1 cellular context compared by ENCODE assay signal in the genomic region with DNA sequence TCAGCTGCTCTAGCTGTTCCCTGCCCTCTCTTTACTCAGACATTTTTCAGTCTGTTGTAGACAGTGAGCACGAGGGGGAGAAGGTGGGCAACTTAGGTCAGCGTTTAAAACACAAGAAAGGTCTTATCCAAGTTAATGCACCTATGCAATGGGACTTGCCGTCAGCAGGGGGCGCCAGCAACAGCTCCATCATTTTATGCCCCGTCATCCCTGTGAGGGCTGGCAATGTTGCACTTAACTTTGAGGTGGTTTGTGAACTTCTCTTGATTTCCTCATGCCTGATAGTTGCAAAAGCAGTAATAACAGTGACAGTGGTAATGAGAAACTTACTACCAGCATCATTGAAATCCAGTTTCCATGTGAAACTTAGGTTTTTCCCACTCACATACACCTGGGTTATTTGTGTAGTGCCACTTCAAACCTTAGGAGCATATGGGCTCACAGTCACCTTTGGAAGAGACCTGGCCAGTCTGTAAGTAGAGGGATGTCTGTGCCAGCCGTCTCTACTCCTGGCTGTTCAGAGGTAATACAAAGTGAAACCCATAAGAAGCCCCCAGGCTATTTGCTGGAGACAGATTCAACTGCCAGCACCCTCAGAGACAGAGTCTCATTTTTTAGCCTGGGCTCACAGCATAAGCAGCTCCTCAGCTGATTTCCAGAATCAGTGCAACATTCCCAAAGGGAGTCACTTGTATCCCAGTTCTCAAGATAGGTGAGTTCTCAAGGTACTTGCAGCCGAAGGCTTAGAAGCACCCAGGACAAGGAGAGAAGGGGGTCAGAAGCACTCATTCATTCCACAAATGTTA.
TF ChIP-seq lines count a peak whose summit lies in the region.

No MANE protein-coding gene starts in this region.

TF ChIP-seq in HepG2, 621 proteins besides CTCF, POLR2A, EP300 and RAD21 (continued from another document and continues in another):
- TF ChIP-seq, protein P1, sequence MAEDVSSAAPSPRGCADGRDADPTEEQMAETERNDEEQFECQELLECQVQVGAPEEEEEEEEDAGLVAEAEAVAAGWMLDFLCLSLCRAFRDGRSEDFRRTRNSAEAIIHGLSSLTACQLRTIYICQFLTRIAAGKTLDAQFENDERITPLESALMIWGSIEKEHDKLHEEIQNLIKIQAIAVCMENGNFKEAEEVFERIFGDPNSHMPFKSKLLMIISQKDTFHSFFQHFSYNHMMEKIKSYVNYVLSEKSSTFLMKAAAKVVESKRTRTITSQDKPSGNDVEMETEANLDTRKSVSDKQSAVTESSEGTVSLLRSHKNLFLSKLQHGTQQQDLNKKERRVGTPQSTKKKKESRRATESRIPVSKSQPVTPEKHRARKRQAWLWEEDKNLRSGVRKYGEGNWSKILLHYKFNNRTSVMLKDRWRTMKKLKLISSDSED (CRISPR knock-in tag; IDR thresholded peaks at IDR 0.05): no peak
- TF ChIP-seq SPEN (CRISPR knock-in tag; IDR thresholded peaks at IDR 0.05; ENCODE audit: low read depth) (no peak), NR2F6 (IDR thresholded peaks at IDR 0.05) (no peak), NR2F6 (CRISPR knock-in tag; IDR thresholded peaks at IDR 0.05) (0 out of 2 replicates have a peak, but pooled peaks have one; percentile 23), HMG20B (CRISPR knock-in tag; conservative IDR thresholded peaks at IDR 0.05) (no peak), NCOA1 (CRISPR knock-in tag; IDR thresholded peaks at IDR 0.05) (peak; percentile 71; the same call in 1 of the 2 replicates), ZNF331 (CRISPR knock-in tag; IDR thresholded peaks at IDR 0.05) (peak; percentile 57; the same call in 1 of the 2 replicates), PCBP1 (IDR thresholded peaks at IDR 0.05; ENCODE audit: borderline replicate concordance, low read depth, low read length) (no peak), RORA (CRISPR knock-in tag; IDR thresholded peaks at IDR 0.05) (no peak), ZNF383 (CRISPR knock-in tag; IDR thresholded peaks at IDR 0.05; ENCODE audit: borderline replicate concordance) (no peak), ZNF143 (CRISPR knock-in tag; IDR thresholded peaks at IDR 0.05) (peak; percentile 17; the same call in 1 of the 2 replicates), ERF (CRISPR knock-in tag; IDR thresholded peaks at IDR 0.05) (0 out of 2 replicates have a peak, but pooled peaks have one; percentile 49), KDM1A (CRISPR knock-in tag; IDR thresholded peaks at IDR 0.05) (peak; percentile 79; the same call in 1 of the 2 replicates), HES4 (CRISPR knock-in tag; IDR thresholded peaks at IDR 0.05; ENCODE audit: borderline replicate concordance) (no peak), KAT8 (CRISPR knock-in tag; IDR thresholded peaks at IDR 0.05) (no peak), ZFP82 (CRISPR knock-in tag; IDR thresholded peaks at IDR 0.05; ENCODE audit: borderline replicate concordance) (no peak), ZNF264 (CRISPR knock-in tag; IDR thresholded peaks at IDR 0.05) (no peak), SMC3 (IDR thresholded peaks at IDR 0.05; ENCODE audit: low read length) (peak; percentile 97), RBAK (CRISPR knock-in tag; IDR thresholded peaks at IDR 0.05) (no peak), XRCC5 (optimal IDR thresholded peaks at IDR 0.05; ENCODE audit: low read length) (peak; percentile 93), ZNF775 (CRISPR knock-in tag; IDR thresholded peaks at IDR 0.05; ENCODE audit: borderline replicate concordance) (no peak), KMT2B (CRISPR knock-in tag; IDR thresholded peaks at IDR 0.05) (0 out of 2 replicates have a peak, but pooled peaks have one; percentile 47), NCOA2 (CRISPR knock-in tag; IDR thresholded peaks at IDR 0.05) (no peak), ZNF30 (CRISPR knock-in tag; IDR thresholded peaks at IDR 0.05) (peak; percentile 61; the same call in 1 of the 2 replicates), NFIB (CRISPR knock-in tag; IDR thresholded peaks at IDR 0.05; ENCODE audit: borderline replicate concordance) (no peak), STAT5B (CRISPR knock-in tag; IDR thresholded peaks at IDR 0.05) (peak; percentile 73; the same call in 1 of the 2 replicates), ZNF337 (CRISPR knock-in tag; IDR thresholded peaks at IDR 0.05; ENCODE audit: borderline replicate concordance, low read depth) (peak; percentile 50; the same call in 1 of the 2 replicates), LCORL (IDR thresholded peaks at IDR 0.05) (no peak), LCORL (CRISPR knock-in tag; IDR thresholded peaks at IDR 0.05) (0 out of 2 replicates have a peak, but pooled peaks have one; percentile 57), HDAC2 (CRISPR knock-in tag; IDR thresholded peaks at IDR 0.05) (peak; percentile 71; the same call in 1 of the 2 replicates), HOXA5 (CRISPR knock-in tag; IDR thresholded peaks at IDR 0.05) (0 out of 2 replicates have a peak, but pooled peaks have one; percentile 70), PHF5A (CRISPR knock-in tag; IDR thresholded peaks at IDR 0.05; ENCODE audit: low read depth, unreplicated experiment) (no peak), POGZ (CRISPR knock-in tag; IDR thresholded peaks at IDR 0.05) (no peak), ZNF256 (CRISPR knock-in tag; conservative IDR thresholded peaks at IDR 0.05) (no peak), KLF15 (CRISPR knock-in tag; IDR thresholded peaks at IDR 0.05; ENCODE audit: borderline replicate concordance) (no peak), ZFYVE20 (CRISPR knock-in tag; IDR thresholded peaks at IDR 0.05; ENCODE audit: borderline replicate concordance, low read depth) (no peak), ZNF589 (CRISPR knock-in tag; conservative IDR thresholded peaks at IDR 0.05) (no peak)
- TF ChIP-seq, protein P2, sequence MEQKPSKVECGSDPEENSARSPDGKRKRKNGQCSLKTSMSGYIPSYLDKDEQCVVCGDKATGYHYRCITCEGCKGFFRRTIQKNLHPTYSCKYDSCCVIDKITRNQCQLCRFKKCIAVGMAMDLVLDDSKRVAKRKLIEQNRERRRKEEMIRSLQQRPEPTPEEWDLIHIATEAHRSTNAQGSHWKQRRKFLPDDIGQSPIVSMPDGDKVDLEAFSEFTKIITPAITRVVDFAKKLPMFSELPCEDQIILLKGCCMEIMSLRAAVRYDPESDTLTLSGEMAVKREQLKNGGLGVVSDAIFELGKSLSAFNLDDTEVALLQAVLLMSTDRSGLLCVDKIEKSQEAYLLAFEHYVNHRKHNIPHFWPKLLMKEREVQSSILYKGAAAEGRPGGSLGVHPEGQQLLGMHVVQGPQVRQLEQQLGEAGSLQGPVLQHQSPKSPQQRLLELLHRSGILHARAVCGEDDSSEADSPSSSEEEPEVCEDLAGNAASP (CRISPR knock-in tag; IDR thresholded peaks at IDR 0.05; ENCODE audit: borderline replicate concordance): 0 out of 2 replicates have a peak, but pooled peaks have one; percentile 48
- TF ChIP-seq, protein P3, sequence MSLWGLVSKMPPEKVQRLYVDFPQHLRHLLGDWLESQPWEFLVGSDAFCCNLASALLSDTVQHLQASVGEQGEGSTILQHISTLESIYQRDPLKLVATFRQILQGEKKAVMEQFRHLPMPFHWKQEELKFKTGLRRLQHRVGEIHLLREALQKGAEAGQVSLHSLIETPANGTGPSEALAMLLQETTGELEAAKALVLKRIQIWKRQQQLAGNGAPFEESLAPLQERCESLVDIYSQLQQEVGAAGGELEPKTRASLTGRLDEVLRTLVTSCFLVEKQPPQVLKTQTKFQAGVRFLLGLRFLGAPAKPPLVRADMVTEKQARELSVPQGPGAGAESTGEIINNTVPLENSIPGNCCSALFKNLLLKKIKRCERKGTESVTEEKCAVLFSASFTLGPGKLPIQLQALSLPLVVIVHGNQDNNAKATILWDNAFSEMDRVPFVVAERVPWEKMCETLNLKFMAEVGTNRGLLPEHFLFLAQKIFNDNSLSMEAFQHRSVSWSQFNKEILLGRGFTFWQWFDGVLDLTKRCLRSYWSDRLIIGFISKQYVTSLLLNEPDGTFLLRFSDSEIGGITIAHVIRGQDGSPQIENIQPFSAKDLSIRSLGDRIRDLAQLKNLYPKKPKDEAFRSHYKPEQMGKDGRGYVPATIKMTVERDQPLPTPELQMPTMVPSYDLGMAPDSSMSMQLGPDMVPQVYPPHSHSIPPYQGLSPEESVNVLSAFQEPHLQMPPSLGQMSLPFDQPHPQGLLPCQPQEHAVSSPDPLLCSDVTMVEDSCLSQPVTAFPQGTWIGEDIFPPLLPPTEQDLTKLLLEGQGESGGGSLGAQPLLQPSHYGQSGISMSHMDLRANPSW (CRISPR knock-in tag; IDR thresholded peaks at IDR 0.05; ENCODE audit: borderline replicate concordance): no peak
- TF ChIP-seq, protein P4, sequence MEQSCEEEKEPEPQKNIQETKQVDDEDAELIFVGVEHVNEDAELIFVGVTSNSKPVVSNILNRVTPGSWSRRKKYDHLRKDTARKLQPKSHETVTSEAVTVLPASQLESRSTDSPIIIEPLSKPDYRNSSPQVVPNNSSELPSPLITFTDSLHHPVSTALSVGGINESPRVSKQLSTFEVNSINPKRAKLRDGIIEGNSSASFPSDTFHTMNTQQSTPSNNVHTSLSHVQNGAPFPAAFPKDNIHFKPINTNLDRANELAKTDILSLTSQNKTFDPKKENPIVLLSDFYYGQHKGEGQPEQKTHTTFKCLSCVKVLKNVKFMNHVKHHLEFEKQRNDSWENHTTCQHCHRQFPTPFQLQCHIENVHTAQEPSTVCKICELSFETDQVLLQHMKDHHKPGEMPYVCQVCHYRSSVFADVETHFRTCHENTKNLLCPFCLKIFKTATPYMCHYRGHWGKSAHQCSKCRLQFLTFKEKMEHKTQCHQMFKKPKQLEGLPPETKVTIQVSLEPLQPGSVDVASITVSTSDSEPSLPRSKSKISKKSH (CRISPR knock-in tag; IDR thresholded peaks at IDR 0.05; ENCODE audit: borderline replicate concordance): no peak
- TF ChIP-seq, protein P5, sequence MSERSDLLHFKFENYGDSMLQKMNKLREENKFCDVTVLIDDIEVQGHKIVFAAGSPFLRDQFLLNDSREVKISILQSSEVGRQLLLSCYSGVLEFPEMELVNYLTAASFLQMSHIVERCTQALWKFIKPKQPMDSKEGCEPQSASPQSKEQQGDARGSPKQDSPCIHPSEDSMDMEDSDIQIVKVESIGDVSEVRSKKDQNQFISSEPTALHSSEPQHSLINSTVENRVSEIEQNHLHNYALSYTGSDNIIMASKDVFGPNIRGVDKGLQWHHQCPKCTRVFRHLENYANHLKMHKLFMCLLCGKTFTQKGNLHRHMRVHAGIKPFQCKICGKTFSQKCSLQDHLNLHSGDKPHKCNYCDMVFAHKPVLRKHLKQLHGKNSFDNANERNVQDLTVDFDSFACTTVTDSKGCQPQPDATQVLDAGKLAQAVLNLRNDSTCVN (CRISPR knock-in tag; IDR thresholded peaks at IDR 0.05; ENCODE audit: borderline replicate concordance): no peak
- TF ChIP-seq, protein P6, sequence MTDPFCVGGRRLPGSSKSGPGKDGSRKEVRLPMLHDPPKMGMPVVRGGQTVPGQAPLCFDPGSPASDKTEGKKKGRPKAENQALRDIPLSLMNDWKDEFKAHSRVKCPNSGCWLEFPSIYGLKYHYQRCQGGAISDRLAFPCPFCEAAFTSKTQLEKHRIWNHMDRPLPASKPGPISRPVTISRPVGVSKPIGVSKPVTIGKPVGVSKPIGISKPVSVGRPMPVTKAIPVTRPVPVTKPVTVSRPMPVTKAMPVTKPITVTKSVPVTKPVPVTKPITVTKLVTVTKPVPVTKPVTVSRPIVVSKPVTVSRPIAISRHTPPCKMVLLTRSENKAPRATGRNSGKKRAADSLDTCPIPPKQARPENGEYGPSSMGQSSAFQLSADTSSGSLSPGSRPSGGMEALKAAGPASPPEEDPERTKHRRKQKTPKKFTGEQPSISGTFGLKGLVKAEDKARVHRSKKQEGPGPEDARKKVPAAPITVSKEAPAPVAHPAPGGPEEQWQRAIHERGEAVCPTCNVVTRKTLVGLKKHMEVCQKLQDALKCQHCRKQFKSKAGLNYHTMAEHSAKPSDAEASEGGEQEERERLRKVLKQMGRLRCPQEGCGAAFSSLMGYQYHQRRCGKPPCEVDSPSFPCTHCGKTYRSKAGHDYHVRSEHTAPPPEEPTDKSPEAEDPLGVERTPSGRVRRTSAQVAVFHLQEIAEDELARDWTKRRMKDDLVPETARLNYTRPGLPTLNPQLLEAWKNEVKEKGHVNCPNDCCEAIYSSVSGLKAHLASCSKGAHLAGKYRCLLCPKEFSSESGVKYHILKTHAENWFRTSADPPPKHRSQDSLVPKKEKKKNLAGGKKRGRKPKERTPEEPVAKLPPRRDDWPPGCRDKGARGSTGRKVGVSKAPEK (CRISPR knock-in tag; IDR thresholded peaks at IDR 0.05; ENCODE audit: borderline replicate concordance): no peak
- TF ChIP-seq, protein P7, sequence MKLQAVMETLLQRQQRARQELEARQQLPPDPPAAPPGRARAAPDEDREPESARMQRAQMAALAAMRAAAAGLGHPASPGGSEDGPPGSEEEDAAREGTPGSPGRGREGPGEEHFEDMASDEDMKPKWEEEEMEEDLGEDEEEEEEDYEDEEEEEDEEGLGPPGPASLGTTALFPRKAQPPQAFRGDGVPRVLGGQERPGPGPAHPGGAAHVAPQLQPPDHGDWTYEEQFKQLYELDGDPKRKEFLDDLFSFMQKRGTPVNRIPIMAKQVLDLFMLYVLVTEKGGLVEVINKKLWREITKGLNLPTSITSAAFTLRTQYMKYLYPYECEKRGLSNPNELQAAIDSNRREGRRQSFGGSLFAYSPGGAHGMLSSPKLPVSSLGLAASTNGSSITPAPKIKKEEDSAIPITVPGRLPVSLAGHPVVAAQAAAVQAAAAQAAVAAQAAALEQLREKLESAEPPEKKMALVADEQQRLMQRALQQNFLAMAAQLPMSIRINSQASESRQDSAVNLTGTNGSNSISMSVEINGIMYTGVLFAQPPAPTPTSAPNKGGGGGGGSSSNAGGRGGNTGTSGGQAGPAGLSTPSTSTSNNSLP (IDR thresholded peaks at IDR 0.05; ENCODE audit: low read depth, low read length): peak; percentile 88; the same call in 1 of the 2 replicates
- TF ChIP-seq, protein P8, sequence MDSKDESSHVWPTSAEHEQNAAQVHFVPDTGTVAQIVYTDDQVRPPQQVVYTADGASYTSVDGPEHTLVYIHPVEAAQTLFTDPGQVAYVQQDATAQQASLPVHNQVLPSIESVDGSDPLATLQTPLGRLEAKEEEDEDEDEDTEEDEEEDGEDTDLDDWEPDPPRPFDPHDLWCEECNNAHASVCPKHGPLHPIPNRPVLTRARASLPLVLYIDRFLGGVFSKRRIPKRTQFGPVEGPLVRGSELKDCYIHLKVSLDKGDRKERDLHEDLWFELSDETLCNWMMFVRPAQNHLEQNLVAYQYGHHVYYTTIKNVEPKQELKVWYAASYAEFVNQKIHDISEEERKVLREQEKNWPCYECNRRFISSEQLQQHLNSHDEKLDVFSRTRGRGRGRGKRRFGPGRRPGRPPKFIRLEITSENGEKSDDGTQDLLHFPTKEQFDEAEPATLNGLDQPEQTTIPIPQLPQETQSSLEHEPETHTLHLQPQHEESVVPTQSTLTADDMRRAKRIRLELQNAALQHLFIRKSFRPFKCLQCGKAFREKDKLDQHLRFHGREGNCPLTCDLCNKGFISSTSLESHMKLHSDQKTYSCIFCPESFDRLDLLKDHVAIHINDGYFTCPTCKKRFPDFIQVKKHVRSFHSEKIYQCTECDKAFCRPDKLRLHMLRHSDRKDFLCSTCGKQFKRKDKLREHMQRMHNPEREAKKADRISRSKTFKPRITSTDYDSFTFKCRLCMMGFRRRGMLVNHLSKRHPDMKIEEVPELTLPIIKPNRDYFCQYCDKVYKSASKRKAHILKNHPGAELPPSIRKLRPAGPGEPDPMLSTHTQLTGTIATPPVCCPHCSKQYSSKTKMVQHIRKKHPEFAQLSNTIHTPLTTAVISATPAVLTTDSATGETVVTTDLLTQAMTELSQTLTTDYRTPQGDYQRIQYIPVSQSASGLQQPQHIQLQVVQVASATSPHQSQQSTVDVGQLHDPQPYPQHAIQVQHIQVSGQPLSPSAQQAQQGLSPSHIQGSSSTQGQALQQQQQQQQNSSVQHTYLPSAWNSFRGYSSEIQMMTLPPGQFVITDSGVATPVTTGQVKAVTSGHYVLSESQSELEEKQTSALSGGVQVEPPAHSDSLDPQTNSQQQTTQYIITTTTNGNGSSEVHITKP (CRISPR knock-in tag; IDR thresholded peaks at IDR 0.05; ENCODE audit: low read depth): no peak
